7 cellular contexts compared by ENCODE assay signal in the genomic region with DNA sequence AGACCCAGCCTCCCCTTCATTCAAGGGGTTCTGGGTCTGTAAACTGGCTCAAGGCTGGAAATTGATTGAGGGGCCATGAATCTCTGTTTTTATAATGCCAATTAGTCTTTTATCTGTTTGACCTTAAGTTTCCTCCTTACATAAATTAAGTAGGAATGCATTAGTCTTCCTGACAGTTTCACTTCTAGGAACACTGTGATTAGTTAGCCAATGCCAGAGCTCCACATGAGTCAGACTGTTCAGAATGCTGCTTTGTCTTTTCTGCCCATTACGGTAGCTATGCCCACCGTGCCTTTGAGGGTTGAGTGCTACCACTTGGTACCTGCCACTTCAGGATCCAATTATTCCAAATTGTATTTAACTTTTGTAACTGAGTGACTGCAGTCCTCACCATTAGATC.
DNase-seq lines count a peak whose midpoint lies in the region; ATAC-seq and TF ChIP-seq lines count a peak whose summit lies in the region.
"Not testable (repeated sequence)": the region's sequence is repeated elsewhere in the genome, so short reads cannot be mapped to it uniquely, and the experiment has no call there.

No MANE protein-coding gene starts in this region.

- H3K4me1 ChIP-seq in HCT116 (ENCODE audit: control insufficient read depth in 1 of 2, insufficient read depth in 2 of 2, low read length in 2 of 2) = peaks cover 0 to 11% of the 10 kb centered on the region in 2 experiments; a peak in 2 of 4 replicates

- in situ Hi-C loops in Caki2 (cut with HindIII; ENCODE audit: low pct_unique_long_range_greater_than_20kb, low sequenced_read_pairs) = not testable (repeated sequence)

- not testable (repeated sequence) for H2AFZ ChIP-seq in HCT116 (ENCODE audit: low read depth, low read length, poor library complexity, severe bottlenecking)

- not testable (repeated sequence) for H3K9me2 ChIP-seq in HCT116 (ENCODE audit: insufficient read depth)

- not testable (repeated sequence) for TF ChIP-seq CTCF in HCT116 (IDR thresholded peaks at IDR 0.05 in 2 of 3, conservative IDR thresholded peaks at IDR 0.05 in 1 of 3; ENCODE audit: borderline replicate concordance in 1 of 3, insufficient read depth in 1 of 3, low read depth in 2 of 3, low read length in 2 of 3); RWPE1 (conservative IDR thresholded peaks at IDR 0.05; ENCODE audit: low read depth); MCF 10A (IDR thresholded peaks at IDR 0.05; ENCODE audit: unreplicated experiment); fibroblast of the aortic adventitia (IDR thresholded peaks at IDR 0.05; ENCODE audit: insufficient read depth, low read length)

- not testable (repeated sequence) for TF ChIP-seq RAD21 in HCT116 (IDR thresholded peaks at IDR 0.05; ENCODE audit: low read depth)

- not testable (repeated sequence) for ATAC-seq in HCT116

- POLR2A ChIA-PET in HCT116 (lab: Charles Lee); RWPE1 (lab: Yijun Ruan, JAX; ENCODE audit: low non-redundant PET); MCF 10A (lab: Yijun Ruan, JAX): not testable (repeated sequence)

- H3K4me3 ChIP-seq in HCT116 (replicated peaks in 1 of 2; ENCODE audit: low read depth in 1 of 2, low read length in 2 of 2); fibroblast of the aortic adventitia (ENCODE audit: low read depth, low read length): not testable (repeated sequence)

- RAD21 ChIA-PET in HCT116 (lab: Charles Lee; ENCODE audit: low non-redundant PET in 1 of 2, low total read pairs in 2 of 2, uncharacterized antibody in 2 of 2, unreplicated experiment in 2 of 2) = not testable (repeated sequence)

- CTCF ChIA-PET in HCT116 (lab: Charles Lee); RWPE1 (lab: Yijun Ruan, JAX); MCF 10A (lab: Yijun Ruan, JAX): not testable (repeated sequence)

- not testable (repeated sequence) for H4K20me1 ChIP-seq in HCT116 (ENCODE audit: insufficient read depth)

- not testable (repeated sequence) for H3K27ac ChIP-seq in HCT116 (ENCODE audit: low read depth, low read length)
- peak overlapping the region; percentile 60 for H3K27ac ChIP-seq in RWPE1

- peak overlapping the region; percentile 31 for H3K4me2 ChIP-seq in HCT116 (ENCODE audit: low read length)

- TF ChIP-seq POLR2A in HCT116 (IDR thresholded peaks at IDR 0.05; ENCODE audit: borderline replicate concordance, extremely low read depth, insufficient read depth, insufficient read length) = not testable (repeated sequence)

- peak overlapping the region; percentile 7 for H3K4me3 Mint-ChIP-seq in MCF 10A (ENCODE audit: unreplicated experiment)

- H3K9me3 Mint-ChIP-seq in MCF 10A (ENCODE audit: unreplicated experiment) = not testable (repeated sequence)

- H3K36me3 Mint-ChIP-seq in MCF 10A (ENCODE audit: insufficient read depth, unreplicated experiment) = not testable (repeated sequence)

- not testable (repeated sequence) for H3K27me3 Mint-ChIP-seq in MCF 10A (ENCODE audit: insufficient read depth, unreplicated experiment)

- not testable (repeated sequence) for H3K9me3 ChIP-seq in HCT116 (ENCODE audit: control insufficient read depth in 1 of 2, insufficient read depth in 1 of 2, low read depth in 1 of 2, low read length in 2 of 2)

- H3K27me3 ChIP-seq in HCT116 (ENCODE audit: insufficient read depth, low read length) = not testable (repeated sequence)

- not testable (repeated sequence) for H3K36me3 ChIP-seq in HCT116 (ENCODE audit: control insufficient read depth in 1 of 2, insufficient read depth in 2 of 2, low read length in 2 of 2)

- BruUV-seq in HCT116 (replicated peaks; lab: Mats Ljungman, UMichigan); MCF 10A (replicated peaks; lab: Mats Ljungman, UMichigan): not testable (repeated sequence)

- intact Hi-C loops in HCT116 (cut with micrococcal nuclease); MCF 10A (cut with micrococcal nuclease): not testable (repeated sequence)

- not testable (repeated sequence) for H3K9ac ChIP-seq in HCT116 (ENCODE audit: low read length)

- peaks cover 18% of the 10 kb centered on the region for H3K4me1 Mint-ChIP-seq in MCF 10A (ENCODE audit: insufficient read depth, unreplicated experiment)

- DNase-seq in Caki2 (ENCODE audit: low read depth) (peak; percentile 72), LHCN-M2 (ENCODE audit: low read depth) (peak; percentile 18), MCF 10A (ENCODE audit: unreplicated experiment) (peak; percentile 34), fibroblast of the aortic adventitia (ENCODE audit: low read depth) (peak; percentile 1), renal cortical epithelial cell (ENCODE audit: low read depth) (peak; percentile 83)
- not testable (repeated sequence) for DNase-seq in HCT116 (ENCODE audit: low read depth, low spot score); RWPE1 (ENCODE audit: low spot score)

- not testable (repeated sequence) for H3K27ac Mint-ChIP-seq in MCF 10A (ENCODE audit: low read depth, unreplicated experiment)

- H3K79me2 ChIP-seq in HCT116 (ENCODE audit: insufficient read depth, low read length) = not testable (repeated sequence)
